ENCODE assay signal across 1 cellular context in genomic region chr2:151638188-151638933, GRCh38.
A peak's percentile ranks its signal among the peaks of the same experiment; 100 is the strongest.
TF ChIP-seq lines count a peak whose summit lies in the region.

No MANE protein-coding gene starts in this region.

TF ChIP-seq in GM12878, 131 proteins besides CTCF, POLR2A, EP300 and RAD21 (continued from another document):
- TF ChIP-seq SREBF1 (IDR thresholded peaks at IDR 0.05; ENCODE audit: low read length) = no peak
- no peak for TF ChIP-seq E2F8 (IDR thresholded peaks at IDR 0.05; ENCODE audit: low read depth, partially characterized antibody)
- peak; percentile 13; the same call in 1 of the 2 replicates for TF ChIP-seq RAD51 (IDR thresholded peaks at IDR 0.05)
- 0 out of 4 replicates have a peak, but pooled peaks of 1 of the 2 experiments have one; percentile 14 for TF ChIP-seq IKZF2 (IDR thresholded peaks at IDR 0.05)
- no peak for TF ChIP-seq POLR2AphosphoS2 (IDR thresholded peaks at IDR 0.05; ENCODE audit: low read depth, low read length)
- TF ChIP-seq STAT1 (conservative IDR thresholded peaks at IDR 0.05) = no peak
- no peak for TF ChIP-seq NR2C1 (IDR thresholded peaks at IDR 0.05)
- peak; percentile 36; the same call in 1 of the 2 replicates for TF ChIP-seq RUNX3 (IDR thresholded peaks at IDR 0.05; ENCODE audit: low read length)
- TF ChIP-seq ZZZ3 (IDR thresholded peaks at IDR 0.05; ENCODE audit: control insufficient read depth, insufficient read length, low read depth) = no peak
- peak in 1 of 2 experiments; percentile 34; a peak in 1 of 4 replicates for TF ChIP-seq BHLHE40 (IDR thresholded peaks at IDR 0.05; ENCODE audit: borderline replicate concordance in 1 of 2, low read depth in 2 of 2, low read length in 1 of 2)
- TF ChIP-seq TCF12 (IDR thresholded peaks at IDR 0.05; ENCODE audit: low read depth, low read length) = no peak
- no peak for TF ChIP-seq BCLAF1 (IDR thresholded peaks at IDR 0.05)
